In the genomic region with DNA sequence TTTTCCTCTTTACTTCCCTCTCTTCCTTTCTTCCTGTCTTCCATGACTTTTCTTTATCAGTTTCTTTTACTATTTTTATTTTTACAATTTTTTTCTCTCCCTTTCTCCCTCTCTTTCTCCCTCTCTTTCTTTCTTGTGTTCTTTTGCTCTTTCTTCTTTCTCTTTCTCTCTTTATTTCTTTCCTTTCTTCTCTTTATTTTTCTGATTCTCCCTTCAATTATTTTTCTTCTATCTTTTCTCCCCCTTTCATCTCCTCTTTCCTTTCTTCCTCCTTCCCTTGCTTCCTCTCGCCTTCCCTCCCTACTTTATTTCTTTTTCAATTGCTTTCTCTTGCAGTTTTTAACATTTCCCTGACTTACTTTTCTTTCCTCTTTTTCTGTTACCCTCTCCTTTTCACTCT, we compare ENCODE assay signal across 15 cellular contexts. TPM values are rescaled to one million over a fixed set of nuclear protein-coding genes. Genes with fewer than 3 reads are reported as not detected.
"Had no signal": no experiment of that assay in that cellular context is flagged by ENCODE, and none has a peak within 500 bp of the region (broad histone marks: within the 10 kb centered on the region; RNA-seq: fewer than 3 reads in every experiment).

No MANE protein-coding gene starts in this region.

RNA-seq across cellular contexts. Expression of a gene that starts 39.5 kb away (rescaled TPM):
- total RNA-seq: activated naive CD4-positive, alpha-beta T cell treated with anti-CD3 and anti-CD28 coated beads for 36 hours; activated naive CD4-positive, alpha-beta T cell treated with anti-CD3 and anti-CD28 coated beads, Interleukin-2, amount 50 U/mL, for 72 hours; activated naive CD8-positive, alpha-beta T cell treated with anti-CD3 and anti-CD28 coated beads for 36 hours; activated naive CD8-positive, alpha-beta T cell treated with anti-CD3 and anti-CD28 coated beads, Interleukin-2, amount 10 ng/mL, durations not matched to agents 7 days and 5 days; activated T-helper 1 cell treated with anti-CD3 and anti-CD28 coated beads, Interleukin-12 subunit alpha, Interleukin-12 subunit beta, Interleukin-2, Interleukin-4 antibody, amounts not matched to agents 30 ng/mL and 10 ng/mL and 1 ng/mL, durations not matched to agents 14 hours and 24 hours and 36 hours; activated T-helper 17 cell treated with anti-CD3 and anti-CD28 coated beads, Interleukin-2, amount 50 U/mL, for 72 hours; aorta; ascending aorta; astrocyte; breast epithelium; bronchial epithelial cell; cardiac muscle cell; cardiac septum; cerebellum; chondrocyte had no signal
- polyA plus RNA-seq: aorta, cardiac muscle cell had no signal
